ENCODE assay signal across 8 cellular contexts in genomic region chr5:177592010-177592834, GRCh38.
DNase-seq lines count a peak whose midpoint lies in the region; ATAC-seq lines count a peak whose summit lies in the region.

Gene TMED9 (plus strand): TSS chr5:177592203. CDS start chr5:177592215, 12 bp downstream.

- peak; percentile 85 for ATAC-seq in HG03457 (IDR thresholded peaks at IDR 0.05; ENCODE audit: unreplicated experiment)
- peak; percentile 97 for ATAC-seq in effector memory CD8-positive, alpha-beta T cell (replicated peaks)
- ATAC-seq in memory B cell (ENCODE audit: low read depth), result peak; percentile 98

- peak within 1 kb of the TSS; percentile 92 to 93 for H3K4me3 Mint-ChIP-seq in effector memory CD8-positive, alpha-beta T cell
- H3K4me3 Mint-ChIP-seq in memory B cell, result peak within 1 kb of the TSS; percentile 98

- peak within 1 kb of the TSS; percentile 86 to 94 for H3K27ac Mint-ChIP-seq in effector memory CD8-positive, alpha-beta T cell
- H3K27ac Mint-ChIP-seq in memory B cell, result peak within 1 kb of the TSS; percentile 84

- H3K9me3 Mint-ChIP-seq in effector memory CD8-positive, alpha-beta T cell, result no peaks in the 10 kb centered on the region
- H3K9me3 Mint-ChIP-seq in memory B cell, result no peaks in the 10 kb centered on the region

- peaks cover 12 to 33% of the 10 kb centered on the region in 2 donors for H3K27me3 Mint-ChIP-seq in effector memory CD8-positive, alpha-beta T cell
- H3K27me3 Mint-ChIP-seq in memory B cell, result peaks cover 1% of the 10 kb centered on the region

- H3K4me1 Mint-ChIP-seq in effector memory CD8-positive, alpha-beta T cell (ENCODE audit: low read depth in 2 of 2), result peaks cover 8 to 14% of the 10 kb centered on the region in 2 donors
- H3K4me1 Mint-ChIP-seq in memory B cell, result peaks cover 9% of the 10 kb centered on the region

- DNase-seq in CD1c-positive myeloid dendritic cell (ENCODE audit: extremely low spot score), result peak; percentile 88
- peak; percentile 74 for DNase-seq in GM19240 (ENCODE audit: insufficient read length, low spot score)
- DNase-seq in NOMO-1 (lab: John Stamatoyannopoulos, UW; ENCODE audit: unreplicated experiment in 2 of 2), result peak; percentile 76 to 87
- DNase-seq in activated CD8-positive, alpha-beta memory T cell treated with anti-CD3 and anti-CD28 coated beads for 48 hours (ENCODE audit: low read depth in 2 of 3, low spot score in 2 of 3), result peak; percentile 71 to 80 (median 78)
- peak; percentile 79 to 86 (median 81) for DNase-seq in effector memory CD8-positive, alpha-beta T cell
- DNase-seq in memory B cell (ENCODE audit: low spot score in 2 of 2), result peak; percentile 77 to 84
- DNase-seq in stimulated activated CD8-positive, alpha-beta memory T cell treated with anti-CD3 and anti-CD28 coated beads, Interleukin-12 subunit alpha, Interleukin-12 subunit beta, amount 100 ng/mL, for 1 hour (ENCODE audit: low read depth), result peak; percentile 75

- H3K36me3 Mint-ChIP-seq in effector memory CD8-positive, alpha-beta T cell (ENCODE audit: insufficient read depth), result peaks cover 33% of the 10 kb centered on the region
- peaks cover 24% of the 10 kb centered on the region for H3K36me3 Mint-ChIP-seq in memory B cell

Comparison
In these comparisons a context has a peak if more than half of its experiments do, and no peak if none do; other contexts are left out.
1. Peak in every context shown above with its lines: DNase-seq and ATAC-seq.